1 cellular context compared by ENCODE assay signal in genomic region chr2:219182331-219183150, GRCh38.
TF ChIP-seq lines count a peak whose summit lies in the region.

No MANE protein-coding gene starts in this region.

TF ChIP-seq in H1, 55 proteins besides CTCF, POLR2A, EP300 and RAD21:
- TF ChIP-seq GABPA (IDR thresholded peaks at IDR 0.05; ENCODE audit: borderline replicate concordance, insufficient read depth, low read length) (no peak), BCL11A (IDR thresholded peaks at IDR 0.05; ENCODE audit: low read depth in 2 of 2, low read length in 2 of 2) (no peak), RNF2 (IDR thresholded peaks at IDR 0.05; ENCODE audit: borderline replicate concordance, low read depth, low read length, missing control alignments, poor library complexity, severe bottlenecking) (peak; percentile 30), BACH1 (IDR thresholded peaks at IDR 0.05; ENCODE audit: low read length) (no peak), TEAD4 (IDR thresholded peaks at IDR 0.05; ENCODE audit: low read depth, low read length) (no peak), SP2 (IDR thresholded peaks at IDR 0.05; ENCODE audit: low read length) (no peak), JUND (IDR thresholded peaks at IDR 0.05; ENCODE audit: low read length) (no peak), CHD7 (IDR thresholded peaks at IDR 0.05; ENCODE audit: insufficient replicate concordance, low read length) (no peak)
